14 cellular contexts compared by ENCODE assay signal in the genomic region with DNA sequence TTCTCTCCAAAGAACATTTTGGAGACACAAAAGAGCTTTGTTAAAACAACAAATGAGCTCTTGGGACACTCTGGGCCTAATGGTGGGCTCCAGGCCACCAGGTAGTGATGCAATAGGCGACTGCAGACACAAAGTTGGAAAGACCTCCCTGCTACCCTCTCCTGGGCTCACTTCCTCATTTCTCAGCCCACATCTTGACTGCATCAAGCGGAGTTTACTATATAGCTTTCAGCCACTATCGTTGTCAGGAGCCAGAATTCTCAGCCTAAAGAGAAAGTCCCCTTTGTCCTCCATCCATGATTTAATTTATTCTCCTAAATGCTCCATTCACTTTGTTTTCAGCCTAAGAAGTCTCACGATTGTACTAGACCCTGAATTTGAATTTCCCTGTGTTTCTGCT.
DNase-seq lines count a peak whose midpoint lies in the region; ATAC-seq lines count a peak whose summit lies in the region.
"Had no signal": no experiment of that assay in that cellular context is flagged by ENCODE, and none has a peak within 500 bp of the region (broad histone marks: within the 10 kb centered on the region; RNA-seq: fewer than 3 reads in every experiment).

No MANE protein-coding gene starts in this region.

- POLR2A ChIA-PET in naive thymus-derived CD4-positive, alpha-beta T cell (lab: Charles Lee) = no interaction called here

- H3K4me1 Mint-ChIP-seq in naive thymus-derived CD4-positive, alpha-beta T cell = peaks cover 0 to 16% (median 4%) of the 10 kb centered on the region in 7 donors
- H3K4me1 Mint-ChIP-seq: brain had no signal

- H3K9me3 Mint-ChIP-seq in naive thymus-derived CD4-positive, alpha-beta T cell = no peaks in the 10 kb centered on the region
- H3K9me3 Mint-ChIP-seq: brain had no signal

- H3K27me3 ChIP-seq in naive thymus-derived CD4-positive, alpha-beta T cell (ENCODE audit: control insufficient read depth in 2 of 2, insufficient read depth in 2 of 2, low read length in 2 of 2) = no peaks in the 10 kb centered on the region

- intact Hi-C loops in naive thymus-derived CD4-positive, alpha-beta T cell (cut with micrococcal nuclease) = no loop called here

- H3K36me3 Mint-ChIP-seq in naive thymus-derived CD4-positive, alpha-beta T cell = peaks cover 0 to 10% (median 3%) of the 10 kb centered on the region in 5 donors
- H3K36me3 Mint-ChIP-seq: brain had no signal

- ATAC-seq in GM19463 (IDR thresholded peaks at IDR 0.05; ENCODE audit: unreplicated experiment) (peak; percentile 88), HG03103 (IDR thresholded peaks at IDR 0.05; ENCODE audit: low read depth, unreplicated experiment) (peak; percentile 70), GM21717 (IDR thresholded peaks at IDR 0.05; ENCODE audit: unreplicated experiment) (no peak), GM21737 (IDR thresholded peaks at IDR 0.05; ENCODE audit: unreplicated experiment) (no peak)
- no peak for ATAC-seq in naive thymus-derived CD4-positive, alpha-beta T cell

- no peak overlapping the region for H3K27ac Mint-ChIP-seq in naive thymus-derived CD4-positive, alpha-beta T cell

- no peak overlapping the region for H3K4me3 Mint-ChIP-seq in naive thymus-derived CD4-positive, alpha-beta T cell
- H3K4me3 Mint-ChIP-seq: brain had no signal

- no peaks in the 10 kb centered on the region for H3K27me3 Mint-ChIP-seq in naive thymus-derived CD4-positive, alpha-beta T cell

- H3K27ac ChIP-seq in naive thymus-derived CD4-positive, alpha-beta T cell (ENCODE audit: low read depth, low read length) = no peak overlapping the region
- H3K27ac ChIP-seq: epithelial cell of prostate, prostate gland had no signal

- no peaks in the 10 kb centered on the region for H3K4me1 ChIP-seq in naive thymus-derived CD4-positive, alpha-beta T cell (ENCODE audit: control insufficient read depth in 2 of 2, insufficient read depth in 2 of 2, low read length in 2 of 2)
- H3K4me1 ChIP-seq: prostate gland had no signal

- no peaks in the 10 kb centered on the region for H3K9me3 ChIP-seq in naive thymus-derived CD4-positive, alpha-beta T cell (ENCODE audit: control insufficient read depth in 2 of 3, low read length in 3 of 3)
- H3K9me3 ChIP-seq: prostate gland had no signal

- CTCF ChIA-PET in naive thymus-derived CD4-positive, alpha-beta T cell (lab: Charles Lee) = interaction anchor here (1.7 kb wide), 1 partner anchor 74 kb away, joined by 3 read pairs; no protein-coding TSS in a partner anchor

- no peaks in the 10 kb centered on the region for H3K36me3 ChIP-seq in naive thymus-derived CD4-positive, alpha-beta T cell (ENCODE audit: control insufficient read depth in 2 of 3, insufficient read depth in 3 of 3, low read length in 3 of 3)
- H3K36me3 ChIP-seq: prostate gland had no signal

- no peak overlapping the region for H3K4me3 ChIP-seq in naive thymus-derived CD4-positive, alpha-beta T cell (ENCODE audit: low read length)
- H3K4me3 ChIP-seq: prostate gland had no signal

- DNase-seq in CD1c-positive myeloid dendritic cell (ENCODE audit: extremely low spot score) = peak; percentile 27
- peak; percentile 2 for DNase-seq in SIG-M5 (lab: John Stamatoyannopoulos, UW)
- DNase-seq in 8988T = no peak
- DNase-seq in naive thymus-derived CD4-positive, alpha-beta T cell = no peak
- DNase-seq: DMS153, NCI-H226, Right ventricle myocardium superior had no signal

Comparison
In these comparisons a context has a peak if more than half of its experiments do, and no peak if none do; other contexts are left out.
1. DNase-seq: peak in CD1c-positive myeloid dendritic cell (single experiment) and SIG-M5 (single experiment); none in 8988T (single experiment) and naive thymus-derived CD4-positive, alpha-beta T cell (0 of 9).
2. ATAC-seq: peak in GM19463 (single experiment) and HG03103 (single experiment); none in GM21717 (single experiment), GM21737 (single experiment) and naive thymus-derived CD4-positive, alpha-beta T cell (single experiment).